10 cellular contexts compared by ENCODE assay signal in the genomic region with DNA sequence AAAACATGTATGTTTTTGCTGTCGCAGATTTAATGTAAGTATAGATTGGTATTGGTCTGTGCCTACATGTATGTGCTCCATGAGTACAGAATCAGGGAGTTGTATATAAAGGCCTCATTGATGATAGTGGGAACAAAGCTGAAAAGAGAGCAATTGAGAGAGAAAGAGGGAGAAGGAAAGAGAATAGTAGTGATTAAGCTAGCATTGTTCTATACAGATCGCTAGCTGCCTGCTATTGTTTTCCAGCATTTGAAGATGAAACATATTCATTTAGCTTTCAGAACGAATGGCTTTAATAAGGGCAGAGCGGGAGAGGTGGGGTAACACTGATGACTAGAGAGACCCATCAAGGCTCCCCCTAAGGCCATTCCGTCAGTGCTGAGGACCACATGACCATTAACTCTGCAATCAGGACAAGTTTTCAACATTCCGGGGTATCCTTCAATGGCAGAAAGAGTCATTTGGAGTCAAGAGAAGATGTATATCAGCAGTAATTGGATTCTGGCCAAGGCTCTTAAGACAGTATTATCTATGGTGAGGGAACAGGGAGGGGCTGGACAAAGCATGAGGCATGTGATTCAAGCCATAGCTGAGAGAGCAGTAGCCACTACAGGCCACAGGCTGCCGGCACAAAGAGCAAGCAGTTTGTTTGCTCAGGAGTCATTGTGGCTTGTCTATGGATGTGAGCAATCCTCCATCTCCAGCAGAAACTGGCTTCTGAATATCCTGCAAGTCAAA.
DNase-seq lines count a peak whose midpoint lies in the region; ATAC-seq, FAIRE-seq and TF ChIP-seq lines count a peak whose summit lies in the region.
"Had no signal": no experiment of that assay in that cellular context is flagged by ENCODE, and none has a peak within 500 bp of the region (broad histone marks: within the 10 kb centered on the region; RNA-seq: fewer than 3 reads in every experiment).

No MANE protein-coding gene starts in this region.

- no peak overlapping the region for H3K4me3 ChIP-seq in bronchial epithelial cell (ENCODE audit: low read depth, low read length)
- H3K4me3 ChIP-seq: psoas muscle had no signal

- H3K4me3 Mint-ChIP-seq in osteocyte (ENCODE audit: unreplicated experiment): no peak overlapping the region

- no peaks in the 10 kb centered on the region for H3K27me3 ChIP-seq in bronchial epithelial cell (ENCODE audit: control insufficient read depth, insufficient read depth, low read length)

- DNase-seq in Daoy (ENCODE audit: low read depth) (peak; percentile 70), NCI-H2227 (lab: John Stamatoyannopoulos, UW; ENCODE audit: unreplicated experiment) (peak; percentile 82), bronchial epithelial cell (ENCODE audit: low read depth) (peak; percentile 75), myocyte (ENCODE audit: low read depth) (peak; percentile 36), osteocyte (ENCODE audit: extremely low spot score, unreplicated experiment) (no peak), Kasumi-1 (lab: John Stamatoyannopoulos, UW) (no peak)
- DNase-seq in NK-92 treated with Interleukin-12 subunit alpha and Interleukin-12 subunit beta, amount 100 ng/mL, for 24 hours (lab: John Stamatoyannopoulos, UW): no peak
- DNase-seq: DMS 273 treated with DMSO at 0.1 percent for 48 hours, psoas muscle had no signal

- TF ChIP-seq CTCF in bronchial epithelial cell (IDR thresholded peaks at IDR 0.05; ENCODE audit: insufficient read depth, low read length, severe bottlenecking) (no peak), osteocyte (IDR thresholded peaks at IDR 0.05) (no peak)

- FAIRE-seq in bronchial epithelial cell (lab: Jason Lieb, UNC): no peak

- no peaks in the 10 kb centered on the region for H3K9me3 Mint-ChIP-seq in osteocyte (ENCODE audit: unreplicated experiment)

- no peak overlapping the region for H3K27ac Mint-ChIP-seq in osteocyte (ENCODE audit: unreplicated experiment)

- no peaks in the 10 kb centered on the region for H3K27me3 Mint-ChIP-seq in osteocyte (ENCODE audit: unreplicated experiment)

- H3K36me3 ChIP-seq in bronchial epithelial cell (ENCODE audit: control insufficient read depth, insufficient read depth, low read length): no peaks in the 10 kb centered on the region

- no peaks in the 10 kb centered on the region for H3K36me3 Mint-ChIP-seq in osteocyte (ENCODE audit: unreplicated experiment)

- ATAC-seq in HG03025 (IDR thresholded peaks at IDR 0.05; ENCODE audit: low FRiP score, unreplicated experiment): no peak

- peaks cover 6% of the 10 kb centered on the region for H3K4me1 Mint-ChIP-seq in osteocyte (ENCODE audit: unreplicated experiment)

Comparison
In these comparisons a context has a peak if more than half of its experiments do, and no peak if none do; other contexts are left out.
1. DNase-seq: peak in Daoy (single experiment), NCI-H2227 (single experiment), bronchial epithelial cell (single experiment) and myocyte (single experiment); none in NK-92 treated with Interleukin-12 subunit alpha and Interleukin-12 subunit beta, amount 100 ng/mL, for 24 hours (single experiment), osteocyte (single experiment) and Kasumi-1 (0 of 2).